ENCODE assay signal across 17 cellular contexts in genomic region chr3:38204599-38205471, GRCh38. TPM values are rescaled to one million over a fixed set of nuclear protein-coding genes. Genes with fewer than 3 reads are reported as not detected.
A peak's percentile ranks its signal among the peaks of the same experiment; 100 is the strongest.
DNase-seq lines count a peak whose midpoint lies in the region; ATAC-seq and TF ChIP-seq lines count a peak whose summit lies in the region.
"Had no signal": no experiment of that assay in that cellular context is flagged by ENCODE, and none has a peak within 500 bp of the region (broad histone marks: within the 10 kb centered on the region; RNA-seq: fewer than 3 reads in every experiment).

No MANE protein-coding gene starts in this region.

- peaks cover 32% of the 10 kb centered on the region for H3K4me1 ChIP-seq in CD4-positive, alpha-beta memory T cell (ENCODE audit: insufficient read depth, low read length)
- H3K4me1 ChIP-seq in GM23338 (ENCODE audit: insufficient read depth) (peaks cover 5% of the 10 kb centered on the region), mucosa of descending colon (ENCODE audit: low read depth) (no peaks in the 10 kb centered on the region), adrenal gland (replicated peaks in 1 of 2) (no peaks in the 10 kb centered on the region)

- no peak for TF ChIP-seq POLR2A in adrenal gland (IDR thresholded peaks at IDR 0.05)

- peak overlapping the region in 2 of 8 donors; percentile 20 to 21 for H3K4me3 Mint-ChIP-seq in CD4-positive, alpha-beta memory T cell
- H3K4me3 Mint-ChIP-seq in GM23338: no peak overlapping the region
- no peak overlapping the region for H3K4me3 Mint-ChIP-seq in activated CD8-positive, alpha-beta T cell treated with anti-CD3 and anti-CD28 coated beads, Interleukin-2, amount 10 ng/mL, durations not matched to agents 7 days and 5 days
- H3K4me3 Mint-ChIP-seq: neural crest cell had no signal

- peak overlapping the region; percentile 8 to 74 (median 48) for H3K27ac Mint-ChIP-seq in CD4-positive, alpha-beta memory T cell
- peak overlapping the region; percentile 63; the same call in 1 of the 2 replicates for H3K27ac Mint-ChIP-seq in GM23338
- peak overlapping the region; percentile 69 for H3K27ac Mint-ChIP-seq in activated CD8-positive, alpha-beta T cell treated with anti-CD3 and anti-CD28 coated beads, Interleukin-2, amount 10 ng/mL, durations not matched to agents 7 days and 5 days

- peaks cover 35% of the 10 kb centered on the region for H3K79me2 ChIP-seq in GM23338 (replicated peaks; ENCODE audit: insufficient read depth)

- no peaks in the 10 kb centered on the region for H3K9me3 ChIP-seq in CD4-positive, alpha-beta memory T cell (ENCODE audit: control insufficient read depth in 1 of 2, low read length in 2 of 2)
- H3K9me3 ChIP-seq in mucosa of descending colon: no peaks in the 10 kb centered on the region
- no peaks in the 10 kb centered on the region for H3K9me3 ChIP-seq in adrenal gland (replicated peaks in 1 of 3)
- H3K9me3 ChIP-seq: gastrocnemius medialis had no signal

- no peak overlapping the region for H3K4me2 ChIP-seq in GM23338

- no peaks in the 10 kb centered on the region for H3K9me3 Mint-ChIP-seq in CD4-positive, alpha-beta memory T cell
- H3K9me3 Mint-ChIP-seq in GM23338: no peaks in the 10 kb centered on the region
- H3K9me3 Mint-ChIP-seq in activated CD8-positive, alpha-beta T cell treated with anti-CD3 and anti-CD28 coated beads, Interleukin-2, amount 10 ng/mL, durations not matched to agents 7 days and 5 days (ENCODE audit: insufficient read depth): no peaks in the 10 kb centered on the region
- H3K9me3 Mint-ChIP-seq: neural crest cell had no signal

- intact Hi-C loops in CD4-positive, alpha-beta memory T cell (cut with micrococcal nuclease): no loop called here
- intact Hi-C loops in mucosa of descending colon (cut with DNase I, micrococcal nuclease) (no loop called here), adrenal gland (cut with DNase I) (no loop called here), left colon (cut with DNase I, micrococcal nuclease) (no loop called here)

- H3K36me3 Mint-ChIP-seq in CD4-positive, alpha-beta memory T cell: peaks cover 36 to 37% of the 10 kb centered on the region in 2 donors
- peaks cover 12% of the 10 kb centered on the region; the same call in 2 of the 3 replicates for H3K36me3 Mint-ChIP-seq in GM23338 (ENCODE audit: low read depth)
- H3K36me3 Mint-ChIP-seq in activated CD8-positive, alpha-beta T cell treated with anti-CD3 and anti-CD28 coated beads, Interleukin-2, amount 10 ng/mL, durations not matched to agents 7 days and 5 days (ENCODE audit: low read depth): peaks cover 45% of the 10 kb centered on the region

- peaks cover 10% of the 10 kb centered on the region for H4K20me1 ChIP-seq in GM23338 (replicated peaks; ENCODE audit: insufficient read depth)

- CTCF ChIA-PET in CD4-positive, alpha-beta memory T cell (lab: Charles Lee; ENCODE audit: partially characterized antibody): interaction anchor here (1.1 kb wide), 1 partner anchor 141 kb away, joined by 3 read pairs; the partner anchor contains the start of gene XYLB
- CTCF ChIA-PET in activated CD8-positive, alpha-beta T cell treated with anti-CD3 and anti-CD28 coated beads, Interleukin-2, amount 10 ng/mL, durations not matched to agents 7 days and 5 days (lab: Charles Lee): interaction anchor here (1.3 to 2.7 kb wide), 3 partner anchors 10 to 276 kb away, joined by 4 to 8 read pairs (median 5); no protein-coding TSS in a partner anchor

- H3K9me2 ChIP-seq in GM23338 (ENCODE audit: insufficient read depth): no peaks in the 10 kb centered on the region

- no peaks in the 10 kb centered on the region for H3K27me3 ChIP-seq in CD4-positive, alpha-beta memory T cell (ENCODE audit: insufficient read depth, low read length)
- H3K27me3 ChIP-seq in GM23338 (ENCODE audit: insufficient read depth) (no peaks in the 10 kb centered on the region), adrenal gland (no peaks in the 10 kb centered on the region)
- H3K27me3 ChIP-seq: gastrocnemius medialis had no signal

- WGBS in adrenal gland, 4 donors: 84 to 100% (median 93%) methylated on average over 3 to 4 of the region's 4 CpGs

- peaks cover 2% of the 10 kb centered on the region for H3K36me3 ChIP-seq in CD4-positive, alpha-beta memory T cell (ENCODE audit: insufficient read depth, low read length)
- 0 out of 2 replicates have a peak, but pooled peaks cover 3% of the 10 kb centered on the region for H3K36me3 ChIP-seq in GM23338 (ENCODE audit: insufficient read depth)
- no peaks in the 10 kb centered on the region for H3K36me3 ChIP-seq in mucosa of descending colon (ENCODE audit: low read depth)
- peaks cover 0 to 2% of the 10 kb centered on the region in 2 donors for H3K36me3 ChIP-seq in adrenal gland (replicated peaks in 1 of 2)

- no peaks in the 10 kb centered on the region for H3F3A ChIP-seq in GM23338 (replicated peaks; ENCODE audit: low read depth)

- TF ChIP-seq CTCF in GM23338 (conservative IDR thresholded peaks at IDR 0.05; ENCODE audit: low read depth in 2 of 2) (no peak), mucosa of descending colon (IDR thresholded peaks at IDR 0.05) (no peak), adrenal gland (IDR thresholded peaks at IDR 0.05) (no peak)

- DNase-seq in CD4-positive, alpha-beta memory T cell: no peak
- DNase-seq in GM23338 (ENCODE audit: low spot score) (no peak), mucosa of descending colon (no peak), adrenal gland (no peak), GF-D8 (lab: John Stamatoyannopoulos, UW) (no peak), left colon (no peak)
- no peak for DNase-seq in activated CD8-positive, alpha-beta T cell treated with anti-CD3 and anti-CD28 coated beads, Interleukin-2, amount 10 ng/mL, durations not matched to agents 7 days and 5 days
- DNase-seq: activated CD4-positive, alpha-beta T cell treated with anti-CD3 and anti-CD28 coated beads for 4 hours; amygdala; caudate nucleus; DND-41; gastrocnemius medialis; midbrain; NCI-H510A; small intestine; substantia nigra had no signal

- no peak overlapping the region for H3K4me3 ChIP-seq in CD4-positive, alpha-beta memory T cell (ENCODE audit: low read length in 2 of 2)
- H3K4me3 ChIP-seq in GM23338 (no peak overlapping the region), mucosa of descending colon (no peak overlapping the region), adrenal gland (no peak overlapping the region)
- H3K4me3 ChIP-seq: gastrocnemius medialis had no signal

- H2AFZ ChIP-seq in GM23338: no peak overlapping the region

- no peak overlapping the region for H3K27ac ChIP-seq in CD4-positive, alpha-beta memory T cell (ENCODE audit: low read depth, low read length)
- peak overlapping the region; percentile 19; the same call in 1 of the 2 replicates for H3K27ac ChIP-seq in GM23338 (ENCODE audit: low read depth)
- no peak overlapping the region for H3K27ac ChIP-seq in adrenal gland
- H3K27ac ChIP-seq: gastrocnemius medialis had no signal

- ATAC-seq in GM23338 (peak; percentile 59), mucosa of descending colon (peak; percentile 18), left colon (no peak)
- ATAC-seq in activated CD8-positive, alpha-beta T cell treated with anti-CD3 and anti-CD28 coated beads, Interleukin-2, amount 10 ng/mL, durations not matched to agents 7 days and 5 days: peak; percentile 27
- ATAC-seq: gastrocnemius medialis had no signal

- peaks cover 36 to 73% (median 59%) of the 10 kb centered on the region in 4 donors for H3K4me1 Mint-ChIP-seq in CD4-positive, alpha-beta memory T cell
- peaks cover 5% of the 10 kb centered on the region for H3K4me1 Mint-ChIP-seq in GM23338
- H3K4me1 Mint-ChIP-seq in activated CD8-positive, alpha-beta T cell treated with anti-CD3 and anti-CD28 coated beads, Interleukin-2, amount 10 ng/mL, durations not matched to agents 7 days and 5 days (ENCODE audit: low read depth): peaks cover 40% of the 10 kb centered on the region
- H3K4me1 Mint-ChIP-seq: neural crest cell had no signal

- no peaks in the 10 kb centered on the region for H3K27me3 Mint-ChIP-seq in CD4-positive, alpha-beta memory T cell
- H3K27me3 Mint-ChIP-seq in GM23338 (ENCODE audit: insufficient read depth, low read depth, poor library complexity): peaks cover 3% of the 10 kb centered on the region
- H3K27me3 Mint-ChIP-seq in activated CD8-positive, alpha-beta T cell treated with anti-CD3 and anti-CD28 coated beads, Interleukin-2, amount 10 ng/mL, durations not matched to agents 7 days and 5 days (ENCODE audit: low read depth): no peaks in the 10 kb centered on the region

- POLR2A ChIA-PET in CD4-positive, alpha-beta memory T cell (lab: Charles Lee; ENCODE audit: partially characterized antibody): no interaction called here
- POLR2A ChIA-PET in activated CD8-positive, alpha-beta T cell treated with anti-CD3 and anti-CD28 coated beads, Interleukin-2, amount 10 ng/mL, durations not matched to agents 7 days and 5 days (lab: Charles Lee): interaction anchor here (1.2 kb wide), 1 partner anchor 8 kb away, joined by 3 read pairs; no protein-coding TSS in a partner anchor

TF ChIP-seq in GM23338, 12 proteins besides CTCF, POLR2A, EP300 and RAD21:
- TF ChIP-seq STAT1 (IDR thresholded peaks at IDR 0.05; ENCODE audit: unreplicated experiment) (no peak), CREB1 (CRISPR knock-in tag; IDR thresholded peaks at IDR 0.05; ENCODE audit: low read depth) (no peak), EZH2phosphoT487 (IDR thresholded peaks at IDR 0.05; ENCODE audit: unreplicated experiment) (no peak), ZNF114 (CRISPR knock-in tag; IDR thresholded peaks at IDR 0.05) (no peak)

RNA-seq across cellular contexts. Expression of gene OXSR1, which starts 39.5 kb away (rescaled TPM):
- 10 to 100 TPM; 39.6 to 43.9 TPM for total RNA-seq in CD4-positive, alpha-beta memory T cell
- polyA plus RNA-seq in CD4-positive, alpha-beta memory T cell: 10 to 100 TPM; 13.3 to 18.0 TPM
- 39.3 and 41.1 TPM in 2 replicates for total RNA-seq in GM23338 (2014; rRNA removed; shearing (Covaris generic))
- polyA plus RNA-seq in GM23338 (2016; fragmentation: Nextera tagmentation; extraction: Ambion mirVana): 15.5 and 16.0 TPM in 2 replicates
- total RNA-seq in activated CD8-positive, alpha-beta T cell treated with anti-CD3 and anti-CD28 coated beads, Interleukin-2, amount 10 ng/mL, durations not matched to agents 7 days and 5 days: 10 to 100 TPM; 56.9 to 60.3 TPM
- total RNA-seq in mucosa of descending colon: 10 to 100 TPM; 40.2 to 44.0 (median 41.9) TPM
- 10 to 100 TPM; 23.9 to 47.5 (median 33.9) TPM for total RNA-seq in adrenal gland
- polyA plus RNA-seq in adrenal gland: 10 to 100 TPM; 14.8 to 38.9 (median 19.1) TPM
- total RNA-seq in left colon: 10 to 100 TPM; 42.5 to 42.8 TPM
